In the genomic region with DNA sequence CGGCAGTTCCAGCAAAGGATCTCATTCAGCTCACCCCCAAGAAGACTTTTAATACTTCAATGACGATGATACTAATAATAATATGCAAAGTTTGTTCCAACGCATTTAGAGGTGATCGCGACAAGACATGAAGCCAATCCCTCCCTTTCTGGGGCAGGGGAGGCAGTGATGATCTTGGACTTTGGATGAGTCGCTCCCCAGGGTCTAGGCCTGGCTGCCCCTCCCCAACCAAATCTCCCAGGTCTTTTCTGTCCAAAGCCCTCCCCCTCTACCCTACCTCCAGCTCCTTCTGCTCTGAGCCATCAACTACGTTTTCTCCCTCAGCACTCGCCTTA, we compare ENCODE assay signal across 9 cellular contexts. TPM values are rescaled to one million over a fixed set of nuclear protein-coding genes. Genes with fewer than 3 reads are reported as not detected.
DNase-seq lines count a peak whose midpoint lies in the region; ATAC-seq and TF ChIP-seq lines count a peak whose summit lies in the region.
"Had no signal": no experiment of that assay in that cellular context is flagged by ENCODE, and none has a peak within 500 bp of the region (broad histone marks: within the 10 kb centered on the region; RNA-seq: fewer than 3 reads in every experiment).

No MANE protein-coding gene starts in this region.

- DNase-seq in activated CD4-positive, alpha-beta T cell treated with anti-CD3 and anti-CD28 coated beads for 36 hours, result no peak
- no peak for DNase-seq in activated CD4-positive, alpha-beta T cell treated with anti-CD3 and anti-CD28 coated beads, Interleukin-2, amount 50 U/mL, for 1 hour
- peak; percentile 10 for DNase-seq in adipocyte (ENCODE audit: low read depth)
- no peak for DNase-seq in kidney epithelial cell (ENCODE audit: low read depth)
- DNase-seq in DMS114 treated with DMSO at 0.1 percent for 48 hours (lab: John Stamatoyannopoulos, UW; ENCODE audit: unreplicated experiment), result no peak
- no peak for DNase-seq in DMS153 (lab: John Stamatoyannopoulos, UW)
- DNase-seq: AML-193 had no signal

- peaks cover 18% of the 10 kb centered on the region for H3K27me3 ChIP-seq in adipocyte (replicated peaks; ENCODE audit: control insufficient read depth, insufficient read depth, low read length)
- peaks cover 8% of the 10 kb centered on the region for H3K27me3 ChIP-seq in kidney epithelial cell (ENCODE audit: control insufficient read depth, insufficient read depth, low read length)
- H3K27me3 ChIP-seq in subcutaneous abdominal adipose tissue (ENCODE audit: control insufficient read depth in 5 of 5, insufficient read depth in 4 of 5, low read length in 5 of 5), result peaks cover 0 to 7% (median 0%) of the 10 kb centered on the region in 5 donors

- H3K36me3 ChIP-seq in adipocyte (ENCODE audit: control insufficient read depth, insufficient read depth, low read length, severe bottlenecking), result no peaks in the 10 kb centered on the region
- H3K36me3 ChIP-seq in kidney epithelial cell (ENCODE audit: control insufficient read depth, insufficient read depth, low read length), result no peaks in the 10 kb centered on the region
- peaks cover 0 to 2% (median 0%) of the 10 kb centered on the region in 5 donors for H3K36me3 ChIP-seq in subcutaneous abdominal adipose tissue (ENCODE audit: control insufficient read depth in 5 of 5, insufficient read depth in 5 of 5, low read length in 5 of 5)

- no peak overlapping the region for H3K27ac Mint-ChIP-seq in activated CD4-positive, alpha-beta T cell treated with anti-CD3 and anti-CD28 coated beads for 36 hours

- H3K4me1 Mint-ChIP-seq in activated CD4-positive, alpha-beta T cell treated with anti-CD3 and anti-CD28 coated beads for 36 hours, result peaks cover 26% of the 10 kb centered on the region

- no peaks in the 10 kb centered on the region for H3K36me3 Mint-ChIP-seq in activated CD4-positive, alpha-beta T cell treated with anti-CD3 and anti-CD28 coated beads for 36 hours (ENCODE audit: low read depth)

- no peak for TF ChIP-seq CTCF in kidney epithelial cell (IDR thresholded peaks at IDR 0.05; ENCODE audit: insufficient read depth, low read length, poor library complexity, severe bottlenecking)

- intact Hi-C loops in activated CD4-positive, alpha-beta T cell treated with anti-CD3 and anti-CD28 coated beads for 36 hours (cut with DNase I, micrococcal nuclease), result loop anchor here in 1 of 2 experiments (1.0 kb wide), 1 partner anchor 9 kb away; no protein-coding TSS in a partner anchor

- H3K9me3 ChIP-seq in adipocyte (ENCODE audit: control insufficient read depth, low read length), result no peaks in the 10 kb centered on the region
- H3K9me3 ChIP-seq in subcutaneous abdominal adipose tissue (ENCODE audit: control insufficient read depth in 5 of 5, low read length in 5 of 5), result no peaks in the 10 kb centered on the region

- H3K27ac ChIP-seq in subcutaneous abdominal adipose tissue (ENCODE audit: low read depth, low read length), result peak overlapping the region; percentile 96

- H3K9ac ChIP-seq in adipocyte (ENCODE audit: low read length), result peak overlapping the region; percentile 89
- H3K9ac ChIP-seq in subcutaneous abdominal adipose tissue (ENCODE audit: low read length in 5 of 5), result peak overlapping the region; percentile 16 to 89 (median 65)

- no peak for ATAC-seq in activated CD4-positive, alpha-beta T cell treated with anti-CD3 and anti-CD28 coated beads for 36 hours
- ATAC-seq in GM19351 (IDR thresholded peaks at IDR 0.05; ENCODE audit: unreplicated experiment), result no peak

- H3K27me3 Mint-ChIP-seq in activated CD4-positive, alpha-beta T cell treated with anti-CD3 and anti-CD28 coated beads for 36 hours, result peaks cover 37% of the 10 kb centered on the region

- no peaks in the 10 kb centered on the region for H3K9me3 Mint-ChIP-seq in activated CD4-positive, alpha-beta T cell treated with anti-CD3 and anti-CD28 coated beads for 36 hours (ENCODE audit: low read depth)

- POLR2A ChIA-PET in activated CD4-positive, alpha-beta T cell treated with anti-CD3 and anti-CD28 coated beads for 36 hours (lab: Charles Lee), result no interaction called here

- H3K4me3 ChIP-seq in adipocyte (ENCODE audit: low read length), result peak overlapping the region; percentile 87
- H3K4me3 ChIP-seq in kidney epithelial cell (ENCODE audit: low read depth, low read length), result peak overlapping the region; percentile 48
- H3K4me3 ChIP-seq in subcutaneous abdominal adipose tissue (ENCODE audit: low read depth in 1 of 5, low read length in 5 of 5), result peak overlapping the region; percentile 63 to 85 (median 75)

- peak overlapping the region; percentile 71 for H3K4me3 Mint-ChIP-seq in activated CD4-positive, alpha-beta T cell treated with anti-CD3 and anti-CD28 coated beads for 36 hours

- peaks cover 20% of the 10 kb centered on the region for H3K4me1 ChIP-seq in adipocyte (ENCODE audit: control insufficient read depth, insufficient read depth, low read length)
- peaks cover 2 to 36% (median 26%) of the 10 kb centered on the region in 5 donors for H3K4me1 ChIP-seq in subcutaneous abdominal adipose tissue (ENCODE audit: control insufficient read depth in 5 of 5, insufficient read depth in 5 of 5, low read length in 5 of 5)

- CTCF ChIA-PET in activated CD4-positive, alpha-beta T cell treated with anti-CD3 and anti-CD28 coated beads for 36 hours (lab: Charles Lee), result interaction anchor here (0.7 to 1.4 kb wide), 5 partner anchors 9 to 369 kb away, joined by 3 to 6 read pairs (median 4); a partner anchor contains a TSS

RNA-seq across cellular contexts. Expression of a gene that starts 33.9 kb away (rescaled TPM):
- 1,000 to 10,000 TPM; 1,053 to 1,189 TPM for total RNA-seq in activated CD4-positive, alpha-beta T cell treated with anti-CD3 and anti-CD28 coated beads for 36 hours
- total RNA-seq in kidney epithelial cell, result 832 and 921 TPM in 2 replicates
